In the genomic region with DNA sequence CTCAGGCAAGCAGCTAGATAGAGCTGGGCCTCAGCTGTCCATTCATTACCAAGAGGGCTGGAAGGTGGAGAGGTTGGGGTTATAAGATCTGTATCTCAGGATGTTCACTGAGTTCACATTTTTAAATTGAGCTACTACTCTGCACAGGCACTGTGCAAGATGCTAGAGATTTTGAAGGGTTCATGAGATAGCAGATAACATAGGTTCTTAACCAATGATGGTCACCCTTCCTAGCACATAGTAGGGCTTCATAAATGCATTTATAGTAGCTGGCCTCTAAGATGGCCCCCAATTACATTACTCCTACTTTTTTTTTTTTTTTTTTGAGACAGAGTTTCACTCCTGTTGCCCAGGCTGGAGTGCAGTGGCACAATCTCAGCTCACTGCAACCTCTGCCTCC, we compare ENCODE assay signal across 3 cellular contexts.
"Had no signal": no experiment of that assay in that cellular context is flagged by ENCODE, and none has a peak within 500 bp of the region (broad histone marks: within the 10 kb centered on the region; RNA-seq: fewer than 3 reads in every experiment).

No MANE protein-coding gene starts in this region.

- ATAC-seq: GM12878 had no signal

- H3K4me3 ChIP-seq: GM12878 had no signal

- DNase-seq: GDM1, GF-D8 had no signal
